ENCODE assay signal across 9 cellular contexts in genomic region chr16:70331588-70332358, GRCh38. TPM values are rescaled to one million over a fixed set of nuclear protein-coding genes. Genes with fewer than 3 reads are reported as not detected.
DNase-seq lines count a peak whose midpoint lies in the region; ATAC-seq and TF ChIP-seq lines count a peak whose summit lies in the region.
"Had no signal": no experiment of that assay in that cellular context is flagged by ENCODE, and none has a peak within 500 bp of the region (broad histone marks: within the 10 kb centered on the region; RNA-seq: fewer than 3 reads in every experiment).

No MANE protein-coding gene starts in this region.

- H3K4me2 ChIP-seq in SU-DHL-6 (ENCODE audit: low read depth, low read length, poor library complexity, severe bottlenecking) (no peak overlapping the region), smooth muscle cell (no peak overlapping the region)
- H3K4me2 ChIP-seq: BLaER1 had no signal

- H3F3A ChIP-seq in SU-DHL-6 (ENCODE audit: insufficient read depth) (no peaks in the 10 kb centered on the region), smooth muscle cell (ENCODE audit: low read depth) (no peaks in the 10 kb centered on the region)

- TF ChIP-seq CTCF in SU-DHL-6 (IDR thresholded peaks at IDR 0.05; ENCODE audit: insufficient read depth, low read length, poor library complexity, severe bottlenecking): peak; percentile 46
- peak; percentile 52 for TF ChIP-seq CTCF in fibroblast of the aortic adventitia (IDR thresholded peaks at IDR 0.05; ENCODE audit: insufficient read depth, low read length)
- TF ChIP-seq CTCF in smooth muscle cell (IDR thresholded peaks at IDR 0.05; ENCODE audit: borderline replicate concordance, insufficient read depth, poor library complexity, severe bottlenecking): peak; percentile 42

- H3K79me2 ChIP-seq in SU-DHL-6 (ENCODE audit: insufficient read depth, low read length): no peaks in the 10 kb centered on the region
- H3K79me2 ChIP-seq in smooth muscle cell (ENCODE audit: low read depth): no peaks in the 10 kb centered on the region

- H3K9me3 ChIP-seq in SU-DHL-6 (ENCODE audit: insufficient read depth, low read length): no peaks in the 10 kb centered on the region
- H3K9me3 ChIP-seq in smooth muscle cell (replicated peaks; ENCODE audit: low read depth): no peaks in the 10 kb centered on the region
- H3K9me3 ChIP-seq: BLaER1 had no signal

- H3K4me3 ChIP-seq in SU-DHL-6 (ENCODE audit: insufficient read depth, low read length, poor library complexity, severe bottlenecking): no peak overlapping the region
- no peak overlapping the region for H3K4me3 ChIP-seq in fibroblast of the aortic adventitia (ENCODE audit: low read depth, low read length)
- H3K4me3 ChIP-seq in smooth muscle cell: no peak overlapping the region
- H3K4me3 ChIP-seq: BLaER1 had no signal

- peak; percentile 4 for DNase-seq in NCI-H2227 (lab: John Stamatoyannopoulos, UW; ENCODE audit: unreplicated experiment)
- no peak for DNase-seq in NCI-H2227 treated with DMSO at 0.1 percent for 48 hours (lab: John Stamatoyannopoulos, UW)
- peak; percentile 15 for DNase-seq in fibroblast of the aortic adventitia (ENCODE audit: low read depth)
- no peak for DNase-seq in smooth muscle cell (lab: John Stamatoyannopoulos, UW; ENCODE audit: unreplicated experiment)

- no peaks in the 10 kb centered on the region for H3K4me1 ChIP-seq in smooth muscle cell (ENCODE audit: low read depth)
- H3K4me1 ChIP-seq: BLaER1 had no signal

- H3K9ac ChIP-seq in SU-DHL-6 (ENCODE audit: low read length) (no peak overlapping the region), smooth muscle cell (ENCODE audit: low read depth) (no peak overlapping the region)
- H3K9ac ChIP-seq: BLaER1 had no signal

- no peak for ATAC-seq in HG02678 (IDR thresholded peaks at IDR 0.05; ENCODE audit: unreplicated experiment)
- no peak for ATAC-seq in HG03571 (IDR thresholded peaks at IDR 0.05; ENCODE audit: unreplicated experiment)
- no peak for ATAC-seq in GM19395 (IDR thresholded peaks at IDR 0.05; ENCODE audit: unreplicated experiment)

- H3K27me3 ChIP-seq in SU-DHL-6 (ENCODE audit: low read length) (no peaks in the 10 kb centered on the region), smooth muscle cell (ENCODE audit: low read depth) (no peaks in the 10 kb centered on the region)
- H3K27me3 ChIP-seq: BLaER1 had no signal

- H3K27ac ChIP-seq in SU-DHL-6 (ENCODE audit: low read depth, low read length) (no peak overlapping the region), smooth muscle cell (ENCODE audit: low read depth) (no peak overlapping the region)
- H3K27ac ChIP-seq: BLaER1 had no signal

- H3K36me3 ChIP-seq in SU-DHL-6 (ENCODE audit: low read length) (peaks cover 3% of the 10 kb centered on the region; the same call in 1 of the 2 replicates), smooth muscle cell (ENCODE audit: low read depth) (no peaks in the 10 kb centered on the region)

- no peaks in the 10 kb centered on the region for H3K9me2 ChIP-seq in SU-DHL-6 (replicated peaks; ENCODE audit: insufficient read depth, low read length)

- H4K20me1 ChIP-seq in SU-DHL-6 (ENCODE audit: low read depth, low read length) (no peaks in the 10 kb centered on the region), smooth muscle cell (ENCODE audit: low read depth) (no peaks in the 10 kb centered on the region)
- H4K20me1 ChIP-seq: BLaER1 had no signal

- 83% methylated on average over 9 of the region's 9 CpGs for WGBS in smooth muscle cell (ENCODE audit: low lambda C conversion rate)

- H2AFZ ChIP-seq in SU-DHL-6 (ENCODE audit: low read depth, low read length, severe bottlenecking) (no peak overlapping the region), smooth muscle cell (ENCODE audit: low read depth) (no peak overlapping the region)

RNA-seq across cellular contexts. Expression of gene DDX19A, which starts 14.9 kb away (rescaled TPM):
- total RNA-seq in fibroblast of the aortic adventitia (ENCODE audit: low replicate concordance) (28.1 and 37.4 TPM in 2 replicates), smooth muscle cell (33.9 and 38.8 TPM in 2 replicates)
- polyA plus RNA-seq in smooth muscle cell: 32.8 and 39.2 TPM in 2 replicates

RNA-seq across cellular contexts. Expression of gene DDX19B, which starts 32.8 kb away (rescaled TPM):
- 28.5 and 30.5 TPM in 2 replicates for total RNA-seq in fibroblast of the aortic adventitia (ENCODE audit: low replicate concordance)
- 24.5 and 49.6 TPM in 2 replicates for total RNA-seq in smooth muscle cell
- 31.8 and 40.9 TPM in 2 replicates for polyA plus RNA-seq in smooth muscle cell

RNA-seq across cellular contexts. Expression of gene AARS1, which starts 42.5 kb away (rescaled TPM):
- total RNA-seq in fibroblast of the aortic adventitia (ENCODE audit: low replicate concordance) (160 and 167 TPM in 2 replicates), smooth muscle cell (54.0 and 67.0 TPM in 2 replicates)
- polyA plus RNA-seq in smooth muscle cell: 90.8 and 92.4 TPM in 2 replicates

Comparison
In these comparisons a context has a peak if more than half of its experiments do, and no peak if none do; other contexts are left out.
1. DNase-seq: peak in NCI-H2227 (single experiment) and fibroblast of the aortic adventitia (single experiment); none in NCI-H2227 treated with DMSO at 0.1 percent for 48 hours (single experiment) and smooth muscle cell (single experiment).
2. Peak in every context shown above with its lines, with median percentiles within 50 percentile points of each other: CTCF ChIP-seq.